In the genomic region with DNA sequence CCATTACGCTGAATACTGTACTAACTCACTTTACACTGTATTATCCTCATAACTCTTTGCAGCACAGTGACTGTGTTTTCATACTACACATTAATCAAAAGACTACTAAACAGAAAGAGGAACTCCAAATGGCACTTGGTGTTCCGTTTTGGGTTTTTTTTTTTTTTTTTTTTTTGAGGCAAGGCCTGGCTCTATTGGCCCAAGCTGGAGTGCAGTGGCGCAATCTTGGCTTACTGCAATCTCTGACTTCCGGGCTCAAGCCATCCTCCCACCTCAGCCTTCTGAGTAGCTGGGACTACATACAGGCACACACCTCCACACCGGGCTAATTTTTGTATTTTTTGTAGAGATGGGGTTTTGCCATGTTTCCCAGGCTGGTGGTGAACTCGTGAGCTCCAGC, we compare ENCODE assay signal across 10 cellular contexts. TPM values are rescaled to one million over a fixed set of nuclear protein-coding genes. Genes with fewer than 3 reads are reported as not detected.
DNase-seq lines count a peak whose midpoint lies in the region; ATAC-seq, FAIRE-seq and TF ChIP-seq lines count a peak whose summit lies in the region.
"Had no signal": no experiment of that assay in that cellular context is flagged by ENCODE, and none has a peak within 500 bp of the region (broad histone marks: within the 10 kb centered on the region; RNA-seq: fewer than 3 reads in every experiment).

No MANE protein-coding gene starts in this region.

- FAIRE-seq in A549 (lab: Jason Lieb, UNC) = no peak

- H3K4me1 ChIP-seq in A549 (0 out of 3 replicates have a peak, but pooled peaks cover 3% of the 10 kb centered on the region), sigmoid colon (peaks cover 0 to 17% (median 14%) of the 10 kb centered on the region in 4 donors), breast epithelium (no peaks in the 10 kb centered on the region)

- 84% methylated on average over 6 of the region's 6 CpGs for WGBS in A549 (ENCODE audit: missing lambda C conversion rate)
- WGBS in sigmoid colon, 2 donors = 63 to 83% methylated on average over 6 of the region's 6 CpGs

- no peaks in the 10 kb centered on the region for H3K27me3 ChIP-seq in sigmoid colon
- H3K27me3 ChIP-seq in breast epithelium = no peaks in the 10 kb centered on the region

- H3K4me2 ChIP-seq in A549 = no peak overlapping the region

- peaks cover 4% of the 10 kb centered on the region for H3K36me3 Mint-ChIP-seq in activated naive CD8-positive, alpha-beta T cell
- H3K36me3 Mint-ChIP-seq in progenitor cell of endocrine pancreas (ENCODE audit: insufficient read depth) = peaks cover 10% of the 10 kb centered on the region

- H3K36me3 ChIP-seq in sigmoid colon (no peaks in the 10 kb centered on the region), breast epithelium (no peaks in the 10 kb centered on the region)

- H3K27ac Mint-ChIP-seq in activated naive CD8-positive, alpha-beta T cell = peak overlapping the region; percentile 28
- no peak overlapping the region for H3K27ac Mint-ChIP-seq in progenitor cell of endocrine pancreas

- H3K4me3 ChIP-seq in A549 = no peak overlapping the region
- no peak overlapping the region for H3K4me3 ChIP-seq in sigmoid colon
- H3K4me3 ChIP-seq in breast epithelium = peak overlapping the region in 1 of 3 donors; percentile 14
- H3K4me3 ChIP-seq: SK-N-MC had no signal

- TF ChIP-seq CTCF in A549 (IDR thresholded peaks at IDR 0.05) = no peak
- TF ChIP-seq CTCF in sigmoid colon (IDR thresholded peaks at IDR 0.05) = no peak
- TF ChIP-seq CTCF in breast epithelium (IDR thresholded peaks at IDR 0.05) = no peak
- no peak for TF ChIP-seq CTCF in progenitor cell of endocrine pancreas (IDR thresholded peaks at IDR 0.05; ENCODE audit: unreplicated experiment)

- TF ChIP-seq POLR2A in A549 (IDR thresholded peaks at IDR 0.05; ENCODE audit: low read length) (no peak), sigmoid colon (IDR thresholded peaks at IDR 0.05) (no peak), breast epithelium (IDR thresholded peaks at IDR 0.05) (no peak)

- TF ChIP-seq EP300 in A549 (IDR thresholded peaks at IDR 0.05) (no peak), sigmoid colon (IDR thresholded peaks at IDR 0.05) (no peak)

- H3K9me3 ChIP-seq in A549 = no peaks in the 10 kb centered on the region
- H3K9me3 ChIP-seq in sigmoid colon = no peaks in the 10 kb centered on the region
- no peaks in the 10 kb centered on the region for H3K9me3 ChIP-seq in breast epithelium

- no peak for ATAC-seq in A549
- ATAC-seq in HG03196 (IDR thresholded peaks at IDR 0.05; ENCODE audit: unreplicated experiment) = peak; percentile 71

- H3K4me1 Mint-ChIP-seq in activated naive CD8-positive, alpha-beta T cell (ENCODE audit: low read depth) = peaks cover 28% of the 10 kb centered on the region
- H3K4me1 Mint-ChIP-seq in progenitor cell of endocrine pancreas (ENCODE audit: low read depth) = no peaks in the 10 kb centered on the region

- no peak overlapping the region for H3K4me3 Mint-ChIP-seq in activated naive CD8-positive, alpha-beta T cell
- H3K4me3 Mint-ChIP-seq in progenitor cell of endocrine pancreas (ENCODE audit: low read depth) = no peak overlapping the region

- no peak for DNase-seq in A549 (ENCODE audit: low read depth in 1 of 2, low spot score in 1 of 2)
- peak; percentile 9 for DNase-seq in GM19238 (ENCODE audit: insufficient read length, low spot score)
- DNase-seq in sigmoid colon = peak; percentile 75
- DNase-seq in SK-N-DZ (ENCODE audit: low spot score) = no peak
- DNase-seq in breast epithelium (ENCODE audit: low spot score in 2 of 2) = no peak
- DNase-seq in progenitor cell of endocrine pancreas (ENCODE audit: low spot score, unreplicated experiment) = no peak
- DNase-seq: DND-41 had no signal

- CTCF ChIA-PET in A549 (lab: Yijun Ruan, JAX) = interaction anchor here (0.6 to 0.7 kb wide), 2 partner anchors 18 to 75 kb away, joined by 3 to 5 read pairs; no protein-coding TSS in a partner anchor

- no peaks in the 10 kb centered on the region for H3K9me3 Mint-ChIP-seq in activated naive CD8-positive, alpha-beta T cell (ENCODE audit: low read depth)
- H3K9me3 Mint-ChIP-seq in progenitor cell of endocrine pancreas (ENCODE audit: low read depth) = no peaks in the 10 kb centered on the region

- POLR2A ChIA-PET in A549 (lab: Yijun Ruan, JAX) = interaction anchor here (0.7 kb wide), 1 partner anchor 32 kb away, joined by 4 read pairs; no protein-coding TSS in a partner anchor

- H3K27ac ChIP-seq in A549 (no peak overlapping the region), sigmoid colon (peak overlapping the region in 1 of 4 donors; percentile 22), breast epithelium (no peak overlapping the region)

- intact Hi-C loops in sigmoid colon (cut with DNase I) (no loop called here), breast epithelium (cut with DNase I; ENCODE audit: low total_unique reads) (no loop called here)

- H3K27me3 Mint-ChIP-seq in activated naive CD8-positive, alpha-beta T cell = no peaks in the 10 kb centered on the region
- no peaks in the 10 kb centered on the region for H3K27me3 Mint-ChIP-seq in progenitor cell of endocrine pancreas

- no peak for TF ChIP-seq RAD21 in A549 (conservative IDR thresholded peaks at IDR 0.05 in 1 of 2, IDR thresholded peaks at IDR 0.05 in 1 of 2)

TF ChIP-seq in A549, 52 proteins besides CTCF, POLR2A, EP300 and RAD21:
- TF ChIP-seq, protein P1, sequence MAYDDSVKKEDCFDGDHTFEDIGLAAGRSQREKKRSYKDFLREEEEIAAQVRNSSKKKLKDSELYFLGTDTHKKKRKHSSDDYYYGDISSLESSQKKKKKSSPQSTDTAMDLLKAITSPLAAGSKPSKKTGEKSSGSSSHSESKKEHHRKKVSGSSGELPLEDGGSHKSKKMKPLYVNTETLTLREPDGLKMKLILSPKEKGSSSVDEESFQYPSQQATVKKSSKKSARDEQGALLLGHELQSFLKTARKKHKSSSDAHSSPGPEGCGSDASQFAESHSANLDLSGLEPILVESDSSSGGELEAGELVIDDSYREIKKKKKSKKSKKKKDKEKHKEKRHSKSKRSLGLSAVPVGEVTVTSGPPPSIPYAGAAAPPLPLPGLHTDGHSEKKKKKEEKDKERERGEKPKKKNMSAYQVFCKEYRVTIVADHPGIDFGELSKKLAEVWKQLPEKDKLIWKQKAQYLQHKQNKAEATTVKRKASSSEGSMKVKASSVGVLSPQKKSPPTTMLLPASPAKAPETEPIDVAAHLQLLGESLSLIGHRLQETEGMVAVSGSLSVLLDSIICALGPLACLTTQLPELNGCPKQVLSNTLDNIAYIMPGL (CRISPR knock-in tag; IDR thresholded peaks at IDR 0.05; ENCODE audit: borderline replicate concordance) = no peak
- no peak for TF ChIP-seq HOXB5 (CRISPR knock-in tag; IDR thresholded peaks at IDR 0.05)
- TF ChIP-seq, protein P2, sequence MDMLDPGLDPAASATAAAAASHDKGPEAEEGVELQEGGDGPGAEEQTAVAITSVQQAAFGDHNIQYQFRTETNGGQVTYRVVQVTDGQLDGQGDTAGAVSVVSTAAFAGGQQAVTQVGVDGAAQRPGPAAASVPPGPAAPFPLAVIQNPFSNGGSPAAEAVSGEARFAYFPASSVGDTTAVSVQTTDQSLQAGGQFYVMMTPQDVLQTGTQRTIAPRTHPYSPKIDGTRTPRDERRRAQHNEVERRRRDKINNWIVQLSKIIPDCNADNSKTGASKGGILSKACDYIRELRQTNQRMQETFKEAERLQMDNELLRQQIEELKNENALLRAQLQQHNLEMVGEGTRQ (IDR thresholded peaks at IDR 0.05) = no peak
- no peak for TF ChIP-seq JUN (IDR thresholded peaks at IDR 0.05)
- peak; percentile 19 to 34; a peak in 1 of 4 replicates for TF ChIP-seq CEBPB (IDR thresholded peaks at IDR 0.05)

RNA-seq across cellular contexts. Expression of a gene that starts 10.7 kb away (rescaled TPM):
- polyA plus RNA-seq in A549 (2011; rRNA removed) (8.3 and 11.2 TPM in 2 replicates), A549 (2017; fragmentation: RNase III; extraction: RNeasy Plus Mini Kit Qiagen cat#74134 plus additional on column Dnase treatment) (8.1 to 9.8 TPM (median 9.7 TPM) in 3 replicates), sigmoid colon (1 to 10 TPM; 6.4 to 9.6 (median 7.2) TPM)
- polyA plus RNA-seq in A549 (2012; cell fraction: cytosol; rRNA removed) = 2.1 and 2.2 TPM in 2 replicates
- 0.80 and 1.2 TPM in 2 replicates for polyA plus RNA-seq in A549 (2012; cell fraction: nucleus; rRNA removed)
- 7.9 and 11.7 TPM in 2 replicates for polyA minus RNA-seq in A549 (2011; rRNA and poly(A)+ RNA removed)
- total RNA-seq in sigmoid colon (10 to 100 TPM in 3 of 4 donors, 1 to 10 TPM in 1; 9.0 to 21.4 (median 12.2) TPM), breast epithelium (10 to 100 TPM; 14.2 to 15.7 (median 14.6) TPM), progenitor cell of endocrine pancreas (13.4 and 13.6 TPM in 2 replicates)
- polyA plus RNA-seq in SK-N-DZ (2014; cell fraction: cytosol; rRNA removed) = 16.4 and 17.5 TPM in 2 replicates
- polyA plus RNA-seq in SK-N-DZ (2014; cell fraction: nucleus; rRNA removed) = 3.9 and 4.5 TPM in 2 replicates

Comparison
In these comparisons a context has a peak if more than half of its experiments do, and no peak if none do; other contexts are left out.
1. DNase-seq: peak in GM19238 (single experiment) and sigmoid colon (single experiment); none in A549 (0 of 2), SK-N-DZ (single experiment), breast epithelium (0 of 2) and progenitor cell of endocrine pancreas (single experiment).